In the genomic region with DNA sequence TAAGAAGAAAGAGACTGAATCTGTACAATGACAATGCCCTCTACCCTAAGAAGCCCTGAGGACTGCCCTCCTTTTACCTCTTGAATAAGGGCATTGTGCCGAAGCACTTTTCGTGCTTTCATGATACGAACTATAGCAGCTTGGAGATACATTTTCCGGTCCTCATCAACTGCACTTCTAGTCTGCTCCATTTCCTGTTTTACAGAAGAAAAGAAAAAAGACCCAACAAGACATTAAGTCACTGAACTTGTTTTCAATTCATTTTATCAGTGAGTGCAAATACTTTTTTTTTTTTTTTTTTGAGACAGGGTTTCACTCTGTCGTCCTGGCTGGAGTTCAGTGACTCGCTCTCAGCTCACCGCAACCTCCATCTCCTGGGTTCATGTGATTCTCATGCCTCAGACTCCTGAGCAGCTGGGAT, we compare ENCODE assay signal across 24 cellular contexts.
DNase-seq lines count a peak whose midpoint lies in the region; ATAC-seq and TF ChIP-seq lines count a peak whose summit lies in the region.
"Had no signal": no experiment of that assay in that cellular context is flagged by ENCODE, and none has a peak within 500 bp of the region (broad histone marks: within the 10 kb centered on the region; RNA-seq: fewer than 3 reads in every experiment).

No MANE protein-coding gene starts in this region.

- no peaks in the 10 kb centered on the region for H3K27me3 Mint-ChIP-seq in activated naive CD4-positive, alpha-beta T cell treated with anti-CD3 and anti-CD28 coated beads for 36 hours (ENCODE audit: low read depth)
- no peaks in the 10 kb centered on the region for H3K27me3 Mint-ChIP-seq in mesothelial cell of epicardium (ENCODE audit: low read depth)
- H3K27me3 Mint-ChIP-seq: activated CD8-positive, alpha-beta T cell treated with anti-CD3 and anti-CD28 coated beads for 36 hours had no signal

- H3K9me3 Mint-ChIP-seq in activated naive CD4-positive, alpha-beta T cell treated with anti-CD3 and anti-CD28 coated beads for 36 hours, result no peaks in the 10 kb centered on the region
- H3K9me3 Mint-ChIP-seq in mesothelial cell of epicardium, result no peaks in the 10 kb centered on the region
- H3K9me3 Mint-ChIP-seq: activated CD8-positive, alpha-beta T cell treated with anti-CD3 and anti-CD28 coated beads for 36 hours; brain had no signal

- H3K27ac Mint-ChIP-seq in activated naive CD4-positive, alpha-beta T cell treated with anti-CD3 and anti-CD28 coated beads for 36 hours, result peak overlapping the region; percentile 50
- H3K27ac Mint-ChIP-seq in mesothelial cell of epicardium, result peak overlapping the region; percentile 53
- H3K27ac Mint-ChIP-seq: activated CD8-positive, alpha-beta T cell treated with anti-CD3 and anti-CD28 coated beads for 36 hours; brain had no signal

- no peak for ATAC-seq in HG03159 (IDR thresholded peaks at IDR 0.05; ENCODE audit: unreplicated experiment)
- no peak for ATAC-seq in HG02623 (IDR thresholded peaks at IDR 0.05; ENCODE audit: unreplicated experiment)
- ATAC-seq: activated CD8-positive, alpha-beta T cell treated with anti-CD3 and anti-CD28 coated beads for 36 hours; left cardiac atrium; mucosa of descending colon; right lobe of liver had no signal

- no peak for TF ChIP-seq POLR2A in erythroblast (IDR thresholded peaks at IDR 0.05; ENCODE audit: low read length)

- H3K4me3 Mint-ChIP-seq in activated naive CD4-positive, alpha-beta T cell treated with anti-CD3 and anti-CD28 coated beads for 36 hours, result peak overlapping the region; percentile 15
- no peak overlapping the region for H3K4me3 Mint-ChIP-seq in mesothelial cell of epicardium
- H3K4me3 Mint-ChIP-seq: activated CD8-positive, alpha-beta T cell treated with anti-CD3 and anti-CD28 coated beads for 36 hours; brain had no signal

- CTCF ChIA-PET in activated naive CD4-positive, alpha-beta T cell treated with anti-CD3 and anti-CD28 coated beads for 36 hours (lab: Charles Lee), result interaction anchor here (0.6 to 1.6 kb wide), 3 partner anchors 13 to 217 kb away, joined by 3 to 5 read pairs (median 4); no protein-coding TSS in a partner anchor

- DNase-seq in activated naive CD4-positive, alpha-beta T cell treated with anti-CD3 and anti-CD28 coated beads for 36 hours, result peak; percentile 37
- no peak for DNase-seq in activated naive CD4-positive, alpha-beta T cell treated with Interleukin-2 at 50 U/mL for 16 hours
- DNase-seq in NCI-H226 (peak; percentile 46), amniotic epithelial cell (ENCODE audit: low read depth) (peak; percentile 24), mesothelial cell of epicardium (ENCODE audit: low spot score in 2 of 2, unreplicated experiment in 2 of 2) (no peak), erythroblast (lab: John Stamatoyannopoulos, UW) (no peak)
- DNase-seq: activated CD8-positive, alpha-beta T cell treated with anti-CD3 and anti-CD28 coated beads for 36 hours; activated gamma-delta T cell; Calu3; dorsolateral prefrontal cortex; esophagus squamous epithelium; hippocampal formation; left cardiac atrium; mucosa of descending colon; NCI-H1436 treated with DMSO at 0.1 percent for 48 hours; NCI-H345; NK-92 treated with Interleukin-12 subunit alpha and Interleukin-12 subunit beta, amount 100 ng/mL, for 24 hours; nucleus accumbens; right lobe of liver; stimulated activated CD4-positive, alpha-beta T cell treated with anti-CD3 and anti-CD28 coated beads, Interleukin-2, amount 100 ng/mL, for 24 hours; substantia nigra had no signal

- no peak for TF ChIP-seq CTCF in mesothelial cell of epicardium (IDR thresholded peaks at IDR 0.05; ENCODE audit: unreplicated experiment)

- H3K36me3 Mint-ChIP-seq in activated naive CD4-positive, alpha-beta T cell treated with anti-CD3 and anti-CD28 coated beads for 36 hours (ENCODE audit: low read depth), result peaks cover 24% of the 10 kb centered on the region
- H3K36me3 Mint-ChIP-seq in mesothelial cell of epicardium, result peaks cover 21% of the 10 kb centered on the region

- intact Hi-C loops in activated naive CD4-positive, alpha-beta T cell treated with anti-CD3 and anti-CD28 coated beads for 36 hours (cut with micrococcal nuclease), result loop anchor here (5.0 kb wide), 1 partner anchor 81 kb away; a partner anchor contains a TSS

- peaks cover 21% of the 10 kb centered on the region for H3K4me1 Mint-ChIP-seq in activated naive CD4-positive, alpha-beta T cell treated with anti-CD3 and anti-CD28 coated beads for 36 hours (ENCODE audit: low read depth)
- H3K4me1 Mint-ChIP-seq in mesothelial cell of epicardium, result peaks cover 4% of the 10 kb centered on the region

Comparison
In these comparisons a context has a peak if more than half of its experiments do, and no peak if none do; other contexts are left out.
1. DNase-seq: peak in activated naive CD4-positive, alpha-beta T cell treated with anti-CD3 and anti-CD28 coated beads for 36 hours (single experiment), NCI-H226 (single experiment) and amniotic epithelial cell (single experiment); none in activated naive CD4-positive, alpha-beta T cell treated with Interleukin-2 at 50 U/mL for 16 hours (single experiment), mesothelial cell of epicardium (0 of 2) and erythroblast (0 of 2).